15 cellular contexts compared by ENCODE assay signal in genomic region chr3:176431986-176432385, GRCh38.
"Had no signal": no experiment of that assay in that cellular context is flagged by ENCODE, and none has a peak within 500 bp of the region (broad histone marks: within the 10 kb centered on the region; RNA-seq: fewer than 3 reads in every experiment).

No MANE protein-coding gene starts in this region.

- H3K36me3 ChIP-seq: breast epithelium, suprapubic skin, transverse colon, uterus had no signal

- H3K4me1 ChIP-seq: breast epithelium, transverse colon, uterus had no signal

- H3K27me3 ChIP-seq: breast epithelium, suprapubic skin, transverse colon, uterus had no signal

- DNase-seq: activated B cell treated with CpG ODN at 0.5 μM for 24 hours; activated CD4-positive, alpha-beta memory T cell treated with anti-CD3 and anti-CD28 coated beads, Interleukin-2, amount 10 ng/mL, durations not matched to agents 7 days and 5 days; activated CD4-positive, alpha-beta T cell treated with anti-CD3 and anti-CD28 coated beads for 48 hours; activated CD8-positive, alpha-beta memory T cell treated with anti-CD3 and anti-CD28 coated beads, Interleukin-2, amount 10 ng/mL, durations not matched to agents 7 days and 5 days; activated naive CD4-positive, alpha-beta T cell treated with Interleukin-2 at 50 U/mL for 16 hours; activated naive CD8-positive, alpha-beta T cell treated with anti-CD3 and anti-CD28 coated beads, Interleukin-2, amount 10 ng/mL, durations not matched to agents 7 days and 5 days; amygdala; erythroblast; immature natural killer cell; naive B cell; transverse colon; uterus had no signal

- H3K27ac ChIP-seq: breast epithelium, coronary artery, suprapubic skin, transverse colon, uterus had no signal

- H3K4me3 ChIP-seq: breast epithelium, coronary artery, suprapubic skin, transverse colon, uterus had no signal

- H3K9me3 ChIP-seq: breast epithelium, suprapubic skin, transverse colon, uterus had no signal
